In the genomic region with DNA sequence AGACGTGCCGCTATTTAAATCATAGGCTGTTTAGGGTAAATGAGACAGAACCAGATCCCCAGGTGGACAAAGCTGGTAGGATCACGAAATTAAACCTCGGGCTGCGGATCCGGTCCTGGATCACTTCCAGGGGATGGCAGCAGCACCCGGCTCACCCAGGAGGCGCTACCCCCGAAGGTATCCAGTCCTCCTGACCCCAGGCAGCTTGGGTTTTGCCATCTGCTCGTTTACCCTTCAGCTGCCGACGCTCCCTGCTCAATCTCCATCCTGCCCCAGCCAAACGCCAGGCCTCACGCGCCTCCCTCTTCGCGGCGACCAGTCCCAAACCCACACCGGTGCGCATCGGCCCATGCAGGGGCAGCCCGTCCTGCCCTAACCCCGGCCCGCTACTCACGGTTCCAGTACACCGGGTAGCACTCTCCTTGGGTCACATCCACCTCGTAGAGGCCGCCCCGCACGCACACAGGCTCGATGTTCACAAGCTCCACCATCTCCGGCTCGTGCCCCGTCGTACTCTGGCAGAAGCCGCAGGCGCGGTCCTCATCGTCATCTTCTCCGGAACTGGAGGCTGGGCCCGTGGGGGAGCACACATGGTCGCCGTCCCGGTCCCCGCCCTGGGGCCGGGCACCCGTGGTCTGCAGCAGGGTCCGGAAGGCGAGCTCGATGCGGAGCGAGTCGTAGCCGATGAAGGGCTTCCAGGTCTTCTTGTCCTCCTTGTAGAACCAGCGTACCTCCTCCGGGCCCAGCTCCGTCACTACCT, we compare ENCODE assay signal across 8 cellular contexts. TPM values are rescaled to one million over a fixed set of nuclear protein-coding genes. Genes with fewer than 3 reads are reported as not detected.
DNase-seq lines count a peak whose midpoint lies in the region; ATAC-seq, FAIRE-seq and TF ChIP-seq lines count a peak whose summit lies in the region.

No MANE protein-coding gene starts in this region.

- H3K27me3 ChIP-seq in bronchial epithelial cell (ENCODE audit: control insufficient read depth, insufficient read depth, low read length), result no peaks in the 10 kb centered on the region

- peak; percentile 20 for ATAC-seq in HG02571 (IDR thresholded peaks at IDR 0.05; ENCODE audit: unreplicated experiment)

- H3K36me3 ChIP-seq in bronchial epithelial cell (ENCODE audit: control insufficient read depth, insufficient read depth, low read length), result no peaks in the 10 kb centered on the region

- H3K4me3 ChIP-seq in GM12864 (ENCODE audit: low read depth, low read length), result peak overlapping the region; percentile 86
- H3K4me3 ChIP-seq in WI38 (ENCODE audit: low read depth, low read length), result peak overlapping the region; percentile 81
- H3K4me3 ChIP-seq in bronchial epithelial cell (ENCODE audit: low read depth, low read length), result peak overlapping the region; percentile 81

- FAIRE-seq in bronchial epithelial cell (lab: Jason Lieb, UNC), result no peak

- peak; percentile 19 for TF ChIP-seq CTCF in GM12864 (IDR thresholded peaks at IDR 0.05; ENCODE audit: low read depth, low read length, missing control alignments)
- no peak for TF ChIP-seq CTCF in WI38 (IDR thresholded peaks at IDR 0.05; ENCODE audit: low read depth, low read length)
- TF ChIP-seq CTCF in bronchial epithelial cell (IDR thresholded peaks at IDR 0.05; ENCODE audit: insufficient read depth, low read length, severe bottlenecking), result peak; percentile 32

- no peak for DNase-seq in GM12864 (ENCODE audit: low read depth)
- peak; percentile 74 for DNase-seq in NCI-H1105 treated with DMSO at 0.1 percent for 48 hours (lab: John Stamatoyannopoulos, UW)
- DNase-seq in bronchial epithelial cell (ENCODE audit: low read depth), result peak; percentile 41
- DNase-seq in iris pigment epithelial cell (ENCODE audit: low read depth), result peak; percentile 48
- peak; percentile 79 for DNase-seq in stimulated activated CD4-positive, alpha-beta T cell treated with anti-CD3 and anti-CD28 coated beads, Interleukin-15, amount 100 ng/mL, for 24 hours
- no peak for DNase-seq in GM19240 (ENCODE audit: insufficient read length, low spot score)

RNA-seq across cellular contexts. Expression of gene DDHD1, which starts 1.1 kb away (rescaled TPM):
- total RNA-seq in bronchial epithelial cell, result 5.3 and 6.8 TPM in 2 replicates

Comparison
In these comparisons a context has a peak if more than half of its experiments do, and no peak if none do; other contexts are left out.
1. DNase-seq: peak in NCI-H1105 treated with DMSO at 0.1 percent for 48 hours (single experiment), bronchial epithelial cell (single experiment), iris pigment epithelial cell (single experiment) and stimulated activated CD4-positive, alpha-beta T cell treated with anti-CD3 and anti-CD28 coated beads, Interleukin-15, amount 100 ng/mL, for 24 hours (single experiment); none in GM12864 (single experiment) and GM19240 (single experiment).
2. Peak in every context shown above with its lines, with median percentiles within 50 percentile points of each other: H3K4me3 ChIP-seq.